In genomic region chr11:121105851-121106250, GRCh38 we compare ENCODE assay signal across 21 cellular contexts. TPM values are rescaled to one million over a fixed set of nuclear protein-coding genes. Genes with fewer than 3 reads are reported as not detected.
DNase-seq lines count a peak whose midpoint lies in the region; ATAC-seq and TF ChIP-seq lines count a peak whose summit lies in the region.
"Had no signal": no experiment of that assay in that cellular context is flagged by ENCODE, and none has a peak within 500 bp of the region (broad histone marks: within the 10 kb centered on the region; RNA-seq: fewer than 3 reads in every experiment).

No MANE protein-coding gene starts in this region.

- no peak overlapping the region for H3K27ac ChIP-seq in gastrocnemius medialis
- H3K27ac ChIP-seq: BLaER1, KMS-11, SJSA1 had no signal

- DNase-seq in NCI-H2171 treated with DMSO at 0.1 percent for 48 hours (lab: John Stamatoyannopoulos, UW) (peak; percentile 61), NCI-H82 (lab: John Stamatoyannopoulos, UW) (peak; percentile 75), left kidney (ENCODE audit: low read depth, low spot score) (peak; percentile 74), KBM-7 (no peak), gastrocnemius medialis (no peak), HPDE6-E6E7 (ENCODE audit: extremely low spot score) (no peak)
- DNase-seq: ACHN; Caco-2; CD4-positive, alpha-beta memory T cell; DMS 273 treated with DMSO at 0.1 percent for 48 hours; DND-41; NCI-H1105; NCI-H146; NCI-H2029; OCI-M1 had no signal

- in situ Hi-C loops in KBM-7 (cut with MboI; ENCODE audit: low pct_unique_long_range_greater_than_20kb, low sequenced_read_pairs) (no loop called here), gastrocnemius medialis (cut with MboI; ENCODE audit: low sequenced_read_pairs in 4 of 4) (loop anchor here in 2 of 4 donors (25.0 kb wide), 1 partner anchor 594 kb away; the partner anchor contains the start of gene GRIK4 (in 2 of the 2))

- ATAC-seq in gastrocnemius medialis, result no peak
- ATAC-seq in HG03159 (IDR thresholded peaks at IDR 0.05; ENCODE audit: unreplicated experiment), result no peak
- ATAC-seq: GM12878 had no signal

- H3K9me3 ChIP-seq in gastrocnemius medialis, result no peaks in the 10 kb centered on the region
- H3K9me3 ChIP-seq: BLaER1, Caco-2, SJSA1 had no signal

- peaks cover 14 to 16% of the 10 kb centered on the region in 2 donors for H3K4me1 ChIP-seq in gastrocnemius medialis
- H3K4me1 ChIP-seq: BLaER1, Caco-2, SJSA1 had no signal

- no peaks in the 10 kb centered on the region for H3K27me3 ChIP-seq in gastrocnemius medialis
- H3K27me3 ChIP-seq: BLaER1, SJSA1 had no signal

- TF ChIP-seq CTCF in gastrocnemius medialis (IDR thresholded peaks at IDR 0.05 in 4 of 5, conservative IDR thresholded peaks at IDR 0.05 in 1 of 5), result no peak

- intact Hi-C loops in gastrocnemius medialis (cut with DNase I; ENCODE audit: low total_unique reads), result no loop called here

- H3K4me3 ChIP-seq in gastrocnemius medialis, result no peak overlapping the region
- H3K4me3 ChIP-seq: BLaER1, GM12878, SJSA1 had no signal

- no peaks in the 10 kb centered on the region for H3K36me3 ChIP-seq in gastrocnemius medialis
- H3K36me3 ChIP-seq: BLaER1, SJSA1 had no signal

- TF ChIP-seq POLR2A in gastrocnemius medialis (IDR thresholded peaks at IDR 0.05), result no peak

RNA-seq across cellular contexts. Expression of gene TECTA, which starts 4.8 kb away (rescaled TPM):
- total RNA-seq in gastrocnemius medialis, result 1 to 10 TPM in 1 of 4 donors, under 1 TPM in 3; 0.17 to 1.6 (median 0.45) TPM
- total RNA-seq: NCI-H460 had no signal

Comparison
In these comparisons a context has a peak if more than half of its experiments do, and no peak if none do; other contexts are left out.
1. DNase-seq: peak in NCI-H2171 treated with DMSO at 0.1 percent for 48 hours (single experiment), NCI-H82 (single experiment) and left kidney (single experiment); none in KBM-7 (single experiment), gastrocnemius medialis (0 of 2) and HPDE6-E6E7 (single experiment).